1 cellular context compared by ENCODE assay signal in the genomic region with DNA sequence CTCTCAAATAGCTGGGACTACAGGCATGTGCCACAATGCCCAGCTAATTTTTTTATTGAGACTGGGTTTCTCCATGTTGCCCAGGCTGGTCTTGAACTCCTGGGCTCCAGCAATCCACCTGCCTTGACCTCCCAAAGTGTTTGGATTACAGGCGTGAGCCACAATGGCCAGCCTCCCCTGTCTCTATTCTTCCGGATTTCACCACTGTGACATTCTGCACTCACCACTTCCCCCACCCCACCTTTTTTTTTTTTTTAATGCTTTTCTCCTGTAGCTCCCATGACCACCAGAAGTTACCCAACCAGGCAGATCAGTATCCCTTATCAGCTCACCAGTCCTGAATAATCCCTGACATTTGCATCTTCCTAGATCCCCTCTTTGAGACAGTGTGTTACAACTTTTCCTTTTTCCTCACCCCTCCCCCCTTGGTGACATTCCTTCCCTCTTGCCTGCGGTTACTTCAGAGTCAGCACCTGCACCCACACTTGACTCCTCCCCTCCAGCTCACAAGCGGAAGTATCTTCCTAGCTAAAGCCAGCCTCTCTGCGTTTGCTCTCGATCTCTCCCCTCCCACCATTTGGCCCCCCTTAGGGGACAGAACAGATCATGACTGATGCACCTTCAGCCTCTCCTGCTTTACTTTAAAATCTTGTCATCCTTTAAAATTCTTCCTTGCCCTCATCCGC.
TF ChIP-seq lines count a peak whose summit lies in the region.

No MANE protein-coding gene starts in this region.

TF ChIP-seq in GM12878, 131 proteins besides CTCF, POLR2A, EP300 and RAD21 (continued from another document and continues in another):
- TF ChIP-seq CEBPB (IDR thresholded peaks at IDR 0.05; ENCODE audit: borderline replicate concordance in 1 of 2, low read depth in 2 of 2, low read length in 2 of 2) (no peak), STAT1 (conservative IDR thresholded peaks at IDR 0.05) (no peak), CHD4 (IDR thresholded peaks at IDR 0.05) (no peak), SMARCA5 (IDR thresholded peaks at IDR 0.05) (0 out of 2 replicates have a peak, but pooled peaks have one; percentile 44), NKRF (conservative IDR thresholded peaks at IDR 0.05) (no peak), RAD51 (IDR thresholded peaks at IDR 0.05) (peak; percentile 37; the same call in 1 of the 2 replicates), SUZ12 (IDR thresholded peaks at IDR 0.05; ENCODE audit: unreplicated experiment) (no peak), SRF (IDR thresholded peaks at IDR 0.05; ENCODE audit: low read depth in 2 of 2, low read length in 2 of 2) (no peak), BCLAF1 (IDR thresholded peaks at IDR 0.05) (no peak), MTA3 (IDR thresholded peaks at IDR 0.05; ENCODE audit: borderline replicate concordance, low read length) (0 out of 2 replicates have a peak, but pooled peaks have one; percentile 35), ZNF207 (IDR thresholded peaks at IDR 0.05; ENCODE audit: borderline replicate concordance) (no peak), NRF1 (conservative IDR thresholded peaks at IDR 0.05; ENCODE audit: low read depth, low read length) (no peak), BACH1 (IDR thresholded peaks at IDR 0.05; ENCODE audit: borderline replicate concordance) (no peak), NFYA (IDR thresholded peaks at IDR 0.05; ENCODE audit: borderline replicate concordance, low read depth, low read length) (no peak), SP1 (IDR thresholded peaks at IDR 0.05; ENCODE audit: low read depth, low read length) (peak; percentile 51), CBX3 (IDR thresholded peaks at IDR 0.05; ENCODE audit: borderline replicate concordance, low read depth) (no peak), MYC (IDR thresholded peaks at IDR 0.05; ENCODE audit: insufficient read depth, insufficient read length, insufficient replicate concordance, low read length, severe bottlenecking) (no peak), FOXM1 (IDR thresholded peaks at IDR 0.05; ENCODE audit: low read depth, low read length) (no peak), PAX5 (IDR thresholded peaks at IDR 0.05; ENCODE audit: borderline replicate concordance, low read depth, low read length) (0 out of 2 replicates have a peak, but pooled peaks have one; percentile 9), PAX8 (IDR thresholded peaks at IDR 0.05) (no peak), IRF5 (IDR thresholded peaks at IDR 0.05; ENCODE audit: borderline replicate concordance) (no peak), LARP7 (IDR thresholded peaks at IDR 0.05) (no peak), EZH2 (IDR thresholded peaks at IDR 0.05; ENCODE audit: borderline replicate concordance, control insufficient read depth, low read depth, low read length) (no peak), FOS (IDR thresholded peaks at IDR 0.05; ENCODE audit: borderline replicate concordance, extremely low read depth, insufficient read length) (no peak), GATAD2B (conservative IDR thresholded peaks at IDR 0.05; ENCODE audit: low read depth) (no peak; the same call in 1 of the 2 replicates), ZNF687 (IDR thresholded peaks at IDR 0.05) (no peak), ZBTB4 (CRISPR knock-in tag; IDR thresholded peaks at IDR 0.05) (no peak), SREBF1 (IDR thresholded peaks at IDR 0.05; ENCODE audit: low read length) (no peak), CBFB (IDR thresholded peaks at IDR 0.05; ENCODE audit: low read depth) (peak; percentile 72; the same call in 1 of the 2 replicates), PML (IDR thresholded peaks at IDR 0.05; ENCODE audit: low read length) (no peak)
- TF ChIP-seq, protein P1, sequence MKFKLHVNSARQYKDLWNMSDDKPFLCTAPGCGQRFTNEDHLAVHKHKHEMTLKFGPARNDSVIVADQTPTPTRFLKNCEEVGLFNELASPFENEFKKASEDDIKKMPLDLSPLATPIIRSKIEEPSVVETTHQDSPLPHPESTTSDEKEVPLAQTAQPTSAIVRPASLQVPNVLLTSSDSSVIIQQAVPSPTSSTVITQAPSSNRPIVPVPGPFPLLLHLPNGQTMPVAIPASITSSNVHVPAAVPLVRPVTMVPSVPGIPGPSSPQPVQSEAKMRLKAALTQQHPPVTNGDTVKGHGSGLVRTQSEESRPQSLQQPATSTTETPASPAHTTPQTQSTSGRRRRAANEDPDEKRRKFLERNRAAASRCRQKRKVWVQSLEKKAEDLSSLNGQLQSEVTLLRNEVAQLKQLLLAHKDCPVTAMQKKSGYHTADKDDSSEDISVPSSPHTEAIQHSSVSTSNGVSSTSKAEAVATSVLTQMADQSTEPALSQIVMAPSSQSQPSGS (IDR thresholded peaks at IDR 0.05; ENCODE audit: low read length): no peak
- TF ChIP-seq, protein P2, sequence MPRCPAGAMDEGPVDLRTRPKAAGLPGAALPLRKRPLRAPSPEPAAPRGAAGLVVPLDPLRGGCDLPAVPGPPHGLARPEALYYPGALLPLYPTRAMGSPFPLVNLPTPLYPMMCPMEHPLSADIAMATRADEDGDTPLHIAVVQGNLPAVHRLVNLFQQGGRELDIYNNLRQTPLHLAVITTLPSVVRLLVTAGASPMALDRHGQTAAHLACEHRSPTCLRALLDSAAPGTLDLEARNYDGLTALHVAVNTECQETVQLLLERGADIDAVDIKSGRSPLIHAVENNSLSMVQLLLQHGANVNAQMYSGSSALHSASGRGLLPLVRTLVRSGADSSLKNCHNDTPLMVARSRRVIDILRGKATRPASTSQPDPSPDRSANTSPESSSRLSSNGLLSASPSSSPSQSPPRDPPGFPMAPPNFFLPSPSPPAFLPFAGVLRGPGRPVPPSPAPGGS (IDR thresholded peaks at IDR 0.05; ENCODE audit: borderline replicate concordance, insufficient read depth, low read depth, low read length, poor library complexity, severe bottlenecking): no peak
- TF ChIP-seq, protein P3, sequence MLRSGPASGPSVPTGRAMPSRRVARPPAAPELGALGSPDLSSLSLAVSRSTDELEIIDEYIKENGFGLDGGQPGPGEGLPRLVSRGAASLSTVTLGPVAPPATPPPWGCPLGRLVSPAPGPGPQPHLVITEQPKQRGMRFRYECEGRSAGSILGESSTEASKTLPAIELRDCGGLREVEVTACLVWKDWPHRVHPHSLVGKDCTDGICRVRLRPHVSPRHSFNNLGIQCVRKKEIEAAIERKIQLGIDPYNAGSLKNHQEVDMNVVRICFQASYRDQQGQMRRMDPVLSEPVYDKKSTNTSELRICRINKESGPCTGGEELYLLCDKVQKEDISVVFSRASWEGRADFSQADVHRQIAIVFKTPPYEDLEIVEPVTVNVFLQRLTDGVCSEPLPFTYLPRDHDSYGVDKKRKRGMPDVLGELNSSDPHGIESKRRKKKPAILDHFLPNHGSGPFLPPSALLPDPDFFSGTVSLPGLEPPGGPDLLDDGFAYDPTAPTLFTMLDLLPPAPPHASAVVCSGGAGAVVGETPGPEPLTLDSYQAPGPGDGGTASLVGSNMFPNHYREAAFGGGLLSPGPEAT (IDR thresholded peaks at IDR 0.05; ENCODE audit: low read depth): peak; percentile 95
